ENCODE assay signal across 8 cellular contexts in genomic region chr5:140107312-140108092, GRCh38. TPM values are rescaled to one million over a fixed set of nuclear protein-coding genes. Genes with fewer than 3 reads are reported as not detected.
DNase-seq lines count a peak whose midpoint lies in the region; ATAC-seq and TF ChIP-seq lines count a peak whose summit lies in the region.

No MANE protein-coding gene starts in this region.

- DNase-seq in AG09319 (ENCODE audit: extremely low read depth, low read depth) (peak; percentile 79), NCI-H345 (lab: John Stamatoyannopoulos, UW) (peak; percentile 91), cerebellar cortex (ENCODE audit: low spot score) (peak; percentile 91), kidney epithelial cell (ENCODE audit: low read depth) (no peak)
- DNase-seq in stimulated activated CD4-positive, alpha-beta T cell treated with anti-CD3 and anti-CD28 coated beads, Interleukin-15, amount 100 ng/mL, for 24 hours, result peak; percentile 94

- H3K36me3 ChIP-seq in kidney epithelial cell (ENCODE audit: control insufficient read depth, insufficient read depth, low read length), result no peaks in the 10 kb centered on the region

- ATAC-seq in GM18907 (IDR thresholded peaks at IDR 0.05; ENCODE audit: unreplicated experiment) (peak; percentile 87), HG03139 (IDR thresholded peaks at IDR 0.05; ENCODE audit: unreplicated experiment) (peak; percentile 85)
- peak; percentile 92 for ATAC-seq in activated CD4-positive, CD25-positive, alpha-beta regulatory T cell treated with anti-CD3 and anti-CD28 coated beads, Interleukin-2, amount 50 U/mL, for 24 hours

- H3K27me3 ChIP-seq in kidney epithelial cell (ENCODE audit: control insufficient read depth, insufficient read depth, low read length), result peaks cover 3% of the 10 kb centered on the region

- peak overlapping the region; percentile 63 for H3K4me3 ChIP-seq in kidney epithelial cell (ENCODE audit: low read depth, low read length)

- TF ChIP-seq CTCF in AG09319 (IDR thresholded peaks at IDR 0.05; ENCODE audit: low read depth, low read length), result no peak; the same call in none of the 2 replicates
- no peak for TF ChIP-seq CTCF in kidney epithelial cell (IDR thresholded peaks at IDR 0.05; ENCODE audit: insufficient read depth, low read length, poor library complexity, severe bottlenecking)

RNA-seq across cellular contexts. Expression of gene PURA, which starts 6.4 kb away (rescaled TPM):
- total RNA-seq in kidney epithelial cell, result 6.0 and 7.1 TPM in 2 replicates

RNA-seq across cellular contexts. Expression of gene IGIP, which starts 18.2 kb away (rescaled TPM):
- total RNA-seq in kidney epithelial cell, result 3.1 and 4.1 TPM in 2 replicates
